Comparison of ENCODE assay signal across 25 cellular contexts in the genomic region with DNA sequence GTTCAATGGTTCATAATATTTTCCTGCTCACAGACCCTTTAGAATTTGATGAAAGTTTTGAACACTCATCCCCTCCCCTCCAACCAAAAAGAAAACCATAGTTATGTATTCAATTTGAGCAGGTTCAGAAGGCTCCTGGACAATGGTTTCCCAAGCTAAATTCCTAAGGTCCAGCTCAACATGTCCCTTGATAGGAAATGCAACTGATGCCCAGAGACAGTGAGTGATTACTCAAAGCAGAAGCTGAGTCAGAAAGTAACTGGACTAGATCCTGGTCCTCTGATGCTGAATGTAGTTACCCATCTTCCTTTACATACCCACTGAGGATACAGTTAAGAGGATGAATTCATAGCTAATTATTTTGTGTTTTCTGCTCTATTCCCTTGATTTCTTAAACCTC.
DNase-seq lines count a peak whose midpoint lies in the region; ATAC-seq, FAIRE-seq and TF ChIP-seq lines count a peak whose summit lies in the region.
"Had no signal": no experiment of that assay in that cellular context is flagged by ENCODE, and none has a peak within 500 bp of the region (broad histone marks: within the 10 kb centered on the region; RNA-seq: fewer than 3 reads in every experiment).

No MANE protein-coding gene starts in this region.

- no peaks in the 10 kb centered on the region for H3K36me3 ChIP-seq in endothelial cell of umbilical vein (ENCODE audit: control insufficient read depth in 2 of 2, extremely low read depth in 1 of 2, insufficient read depth in 2 of 2, low read length in 2 of 2)
- H3K36me3 ChIP-seq: SJCRH30, tibial artery, WERI-Rb-1 had no signal

- H3K4me3 ChIP-seq in endothelial cell of umbilical vein (replicated peaks in 1 of 3; ENCODE audit: insufficient read depth in 1 of 3, low read depth in 1 of 3, low read length in 3 of 3) = no peak overlapping the region
- H3K4me3 ChIP-seq: dorsolateral prefrontal cortex, SJCRH30, tibial artery had no signal

- CTCF ChIA-PET in endothelial cell of umbilical vein (lab: Charles Lee) = interaction anchor here (1.1 to 1.3 kb wide), 3 partner anchors 19 to 226 kb away, joined by 3 to 6 read pairs (median 4); no protein-coding TSS in a partner anchor

- dilution Hi-C loops in endothelial cell of umbilical vein (cut with MboI; ENCODE audit: extremely low pct_ligation_motif_present, low sequenced_read_pairs) = no loop called here

- H3K4me2 ChIP-seq in endothelial cell of umbilical vein (ENCODE audit: insufficient read depth, low read length) = no peak overlapping the region

- no peak for TF ChIP-seq POLR2A in endothelial cell of umbilical vein (IDR thresholded peaks at IDR 0.05; ENCODE audit: low read depth, low read length)

- intact Hi-C loops in endothelial cell of umbilical vein (cut with micrococcal nuclease) = loop anchor here (10.0 kb wide), 1 partner anchor 522 kb away; no protein-coding TSS in a partner anchor

- ATAC-seq in HG02642 (IDR thresholded peaks at IDR 0.05; ENCODE audit: poor library complexity, unreplicated experiment) (no peak), GM18868 (IDR thresholded peaks at IDR 0.05; ENCODE audit: unreplicated experiment) (no peak)
- ATAC-seq: HCT116, left lobe of liver had no signal

- FAIRE-seq in endothelial cell of umbilical vein (lab: Jason Lieb, UNC) = no peak
- FAIRE-seq: small intestine had no signal

- TF ChIP-seq CTCF in endothelial cell of umbilical vein (IDR thresholded peaks at IDR 0.05; ENCODE audit: extremely low read depth in 1 of 2, insufficient read depth in 1 of 2, low read depth in 1 of 2, low read length in 2 of 2) = no peak

- H3K9ac ChIP-seq in endothelial cell of umbilical vein (replicated peaks; ENCODE audit: extremely low read depth, insufficient read depth, low read length) = no peak overlapping the region

- DNase-seq in EH (ENCODE audit: low read depth) (peak; percentile 82), M059J (ENCODE audit: low read depth) (peak; percentile 80), endothelial cell of umbilical vein (ENCODE audit: low read depth, low spot score) (no peak), non-pigmented ciliary epithelial cell (ENCODE audit: low read depth) (peak; percentile 26), SW480 (ENCODE audit: low spot score) (no peak), NCI-H187 treated with DMSO at 0.1 percent for 48 hours (lab: John Stamatoyannopoulos, UW) (no peak)
- DNase-seq: activated CD8-positive, alpha-beta memory T cell treated with anti-CD3 and anti-CD28 coated beads, Interleukin-2, amount 50 U/mL, for 48 hours; activated effector memory CD4-positive, alpha-beta T cell treated with anti-CD3 and anti-CD28 coated beads, Interleukin-2, amount 50 U/mL, for 16 hours; AML-193; caudate nucleus; dorsolateral prefrontal cortex; NCI-H146; NCI-H774; OCI-M1; SJCRH30; small intestine; stimulated activated naive CD4-positive, alpha-beta T cell treated with Interleukin-2 at 50 U/mL for 16 hours; T-helper 2 cell; tibial artery; WERI-Rb-1 had no signal

- no peaks in the 10 kb centered on the region for H3K27me3 ChIP-seq in endothelial cell of umbilical vein (ENCODE audit: control insufficient read depth in 2 of 2, insufficient read depth in 2 of 2, low read length in 2 of 2)
- H3K27me3 ChIP-seq: dorsolateral prefrontal cortex, tibial artery had no signal

- BruUV-seq in endothelial cell of umbilical vein (replicated peaks; lab: Mats Ljungman, UMichigan) = no TSS peak

- no peaks in the 10 kb centered on the region for H3K79me2 ChIP-seq in endothelial cell of umbilical vein (ENCODE audit: control insufficient read depth, insufficient read depth, low read length)

- H3K9me1 ChIP-seq in endothelial cell of umbilical vein (replicated peaks; ENCODE audit: control insufficient read depth, extremely low read depth, insufficient read depth, low read length) = no peaks in the 10 kb centered on the region

- POLR2A ChIA-PET in endothelial cell of umbilical vein (lab: Charles Lee) = no interaction called here

- H3K27ac ChIP-seq in endothelial cell of umbilical vein (ENCODE audit: insufficient read depth, low read depth, low read length) = no peak overlapping the region
- H3K27ac ChIP-seq: dorsolateral prefrontal cortex, HL-60, SJCRH30, tibial artery, WERI-Rb-1 had no signal

- no peaks in the 10 kb centered on the region for H3K9me3 ChIP-seq in endothelial cell of umbilical vein (replicated peaks; ENCODE audit: control insufficient read depth, insufficient read depth, low read length)
- H3K9me3 ChIP-seq: tibial artery had no signal

- no peak overlapping the region for H2AFZ ChIP-seq in endothelial cell of umbilical vein (ENCODE audit: low read depth, low read length)

- no peaks in the 10 kb centered on the region for H4K20me1 ChIP-seq in endothelial cell of umbilical vein (replicated peaks; ENCODE audit: control insufficient read depth, extremely low read depth, insufficient read depth, low read length)

- H3K4me1 ChIP-seq in endothelial cell of umbilical vein (ENCODE audit: control insufficient read depth, extremely low read depth, insufficient read depth, low read length) = peaks cover 13% of the 10 kb centered on the region
- H3K4me1 ChIP-seq: SJCRH30, tibial artery had no signal

TF ChIP-seq in endothelial cell of umbilical vein, 7 proteins besides CTCF, POLR2A, EP300 and RAD21:
- TF ChIP-seq MYC (IDR thresholded peaks at IDR 0.05; ENCODE audit: low read depth, low read length) (no peak), FOS (IDR thresholded peaks at IDR 0.05; ENCODE audit: borderline replicate concordance, insufficient read depth, low read length) (peak; percentile 47)

Comparison
In these comparisons a context has a peak if more than half of its experiments do, and no peak if none do; other contexts are left out.
1. DNase-seq: peak in EH (single experiment), M059J (single experiment) and non-pigmented ciliary epithelial cell (single experiment); none in endothelial cell of umbilical vein (single experiment), SW480 (single experiment) and NCI-H187 treated with DMSO at 0.1 percent for 48 hours (single experiment).